Comparison of ENCODE assay signal across 8 cellular contexts in genomic region chr21:44297525-44298290, GRCh38. TPM values are rescaled to one million over a fixed set of nuclear protein-coding genes. Genes with fewer than 3 reads are reported as not detected.
DNase-seq lines count a peak whose midpoint lies in the region; ATAC-seq, FAIRE-seq and TF ChIP-seq lines count a peak whose summit lies in the region.

No MANE protein-coding gene starts in this region.

- peaks cover 45% of the 10 kb centered on the region for H3K4me1 Mint-ChIP-seq in activated T-cell treated with anti-CD3 and anti-CD28 coated beads, Interleukin-2, amount 50 U/mL, for 24 hours (ENCODE audit: low read depth)
- peaks cover 11 to 43% of the 10 kb centered on the region in 2 donors for H3K4me1 Mint-ChIP-seq in natural killer cell
- peaks cover 49 to 81% of the 10 kb centered on the region in 2 donors for H3K4me1 Mint-ChIP-seq in stimulated activated naive B cell treated with anti-CD40 and anti-IgM and Interleukin-4, amounts not matched to agents 10 μg/mL and 1 μg/mL and 100 μg/mL, for 72 hours

- FAIRE-seq in RCC 7860 (lab: Jason Lieb, UNC), result no peak

- H2AFZ ChIP-seq in KMS-11 (ENCODE audit: low read depth), result peak overlapping the region; percentile 48; the same call in 1 of the 2 replicates

- intact Hi-C loops in esophagus muscularis mucosa (cut with DNase I), result loop anchor here (2.0 to 5.0 kb wide), 2 partner anchors 39 to 285 kb away; partner anchors contain the start of gene TRAPPC10
- intact Hi-C loops in natural killer cell (cut with micrococcal nuclease), result no loop called here

- H3K4me3 Mint-ChIP-seq in activated T-cell treated with anti-CD3 and anti-CD28 coated beads, Interleukin-2, amount 50 U/mL, for 24 hours, result peak overlapping the region; percentile 29
- peak overlapping the region; percentile 78 for H3K4me3 Mint-ChIP-seq in natural killer cell
- peak overlapping the region; percentile 57 to 62 for H3K4me3 Mint-ChIP-seq in stimulated activated naive B cell treated with anti-CD40 and anti-IgM and Interleukin-4, amounts not matched to agents 10 μg/mL and 1 μg/mL and 100 μg/mL, for 72 hours

- no peak for TF ChIP-seq POLR2A in esophagus muscularis mucosa (IDR thresholded peaks at IDR 0.05; ENCODE audit: low read depth)

- peak overlapping the region; percentile 67 for H3K27ac Mint-ChIP-seq in activated T-cell treated with anti-CD3 and anti-CD28 coated beads, Interleukin-2, amount 50 U/mL, for 24 hours
- peak overlapping the region; percentile 38 to 73 for H3K27ac Mint-ChIP-seq in natural killer cell
- H3K27ac Mint-ChIP-seq in stimulated activated naive B cell treated with anti-CD40 and anti-IgM and Interleukin-4, amounts not matched to agents 10 μg/mL and 1 μg/mL and 100 μg/mL, for 72 hours, result peak overlapping the region; percentile 77

- peak; percentile 81 for TF ChIP-seq CTCF in KMS-11 (conservative IDR thresholded peaks at IDR 0.05; ENCODE audit: low read depth, low read length)
- peak; percentile 63 to 77 (median 73) for TF ChIP-seq CTCF in esophagus muscularis mucosa (IDR thresholded peaks at IDR 0.05)
- peak; percentile 75 for TF ChIP-seq CTCF in natural killer cell (IDR thresholded peaks at IDR 0.05)

- H3K4me2 ChIP-seq in KMS-11, result peak overlapping the region; percentile 40

- ATAC-seq in natural killer cell (peak; percentile 58 to 65 (median 60)), GM19395 (IDR thresholded peaks at IDR 0.05; ENCODE audit: unreplicated experiment) (no peak)
- ATAC-seq in stimulated activated naive B cell treated with anti-CD40 and anti-IgM and Interleukin-4, amounts not matched to agents 10 μg/mL and 1 μg/mL and 100 μg/mL, for 72 hours (replicated peaks), result peak; percentile 49 to 50

- H3K36me3 ChIP-seq in KMS-11 (ENCODE audit: insufficient read depth) (no peaks in the 10 kb centered on the region), esophagus muscularis mucosa (no peaks in the 10 kb centered on the region)

- no peaks in the 10 kb centered on the region for H3K9me3 Mint-ChIP-seq in activated T-cell treated with anti-CD3 and anti-CD28 coated beads, Interleukin-2, amount 50 U/mL, for 24 hours
- H3K9me3 Mint-ChIP-seq in natural killer cell, result no peaks in the 10 kb centered on the region
- H3K9me3 Mint-ChIP-seq in stimulated activated naive B cell treated with anti-CD40 and anti-IgM and Interleukin-4, amounts not matched to agents 10 μg/mL and 1 μg/mL and 100 μg/mL, for 72 hours, result no peaks in the 10 kb centered on the region

- no peaks in the 10 kb centered on the region for H3K9me3 ChIP-seq in esophagus muscularis mucosa

- H3K4me3 ChIP-seq in KMS-11 (IDR thresholded peaks at IDR 0.05; ENCODE audit: insufficient read depth, low read depth, low read length) (no peak overlapping the region), esophagus muscularis mucosa (no peak overlapping the region)

- TF ChIP-seq EP300 in esophagus muscularis mucosa (IDR thresholded peaks at IDR 0.05), result no peak

- H3K27ac ChIP-seq in KMS-11 (peak overlapping the region; percentile 88), esophagus muscularis mucosa (replicated peaks in 1 of 4) (no peak overlapping the region)

- peaks cover 3% of the 10 kb centered on the region; the same call in 1 of the 2 replicates for H3K27me3 ChIP-seq in KMS-11 (ENCODE audit: insufficient read depth, low read depth)
- H3K27me3 ChIP-seq in esophagus muscularis mucosa, result peaks cover 0 to 45% (median 0%) of the 10 kb centered on the region in 4 donors

- H4K20me1 ChIP-seq in KMS-11 (ENCODE audit: insufficient read depth), result no peaks in the 10 kb centered on the region

- no peaks in the 10 kb centered on the region for H3K27me3 Mint-ChIP-seq in activated T-cell treated with anti-CD3 and anti-CD28 coated beads, Interleukin-2, amount 50 U/mL, for 24 hours
- H3K27me3 Mint-ChIP-seq in natural killer cell (ENCODE audit: low read depth in 2 of 2), result no peaks in the 10 kb centered on the region
- H3K27me3 Mint-ChIP-seq in stimulated activated naive B cell treated with anti-CD40 and anti-IgM and Interleukin-4, amounts not matched to agents 10 μg/mL and 1 μg/mL and 100 μg/mL, for 72 hours, result no peaks in the 10 kb centered on the region

- peaks cover 52% of the 10 kb centered on the region for H3K4me1 ChIP-seq in KMS-11 (ENCODE audit: low read depth, poor library complexity, severe bottlenecking)
- H3K4me1 ChIP-seq in esophagus muscularis mucosa, result peaks cover 44 to 67% (median 59%) of the 10 kb centered on the region in 4 donors

- H3K36me3 Mint-ChIP-seq in activated T-cell treated with anti-CD3 and anti-CD28 coated beads, Interleukin-2, amount 50 U/mL, for 24 hours (ENCODE audit: low read depth), result peaks cover 12% of the 10 kb centered on the region
- H3K36me3 Mint-ChIP-seq in natural killer cell, result no peaks in the 10 kb centered on the region
- peaks cover 0 to 6% of the 10 kb centered on the region in 2 donors for H3K36me3 Mint-ChIP-seq in stimulated activated naive B cell treated with anti-CD40 and anti-IgM and Interleukin-4, amounts not matched to agents 10 μg/mL and 1 μg/mL and 100 μg/mL, for 72 hours

- WGBS in esophagus muscularis mucosa, result 31% methylated on average over 21 of the region's 22 CpGs

- H3K79me2 ChIP-seq in KMS-11 (ENCODE audit: insufficient read depth, low read depth), result peaks cover 25% of the 10 kb centered on the region

- H3K9ac ChIP-seq in KMS-11, result peak overlapping the region; percentile 29; the same call in 1 of the 2 replicates

- DNase-seq in DMS53 (lab: John Stamatoyannopoulos, UW) (peak; percentile 88), RCC 7860 (ENCODE audit: low spot score) (peak; percentile 71), esophagus muscularis mucosa (ENCODE audit: extremely low spot score) (peak; percentile 95), natural killer cell (peak; percentile 62)
- peak; percentile 84 for DNase-seq in activated T-cell treated with anti-CD3 and anti-CD28 coated beads, Interleukin-2, amount 50 U/mL, for 24 hours
- peak; percentile 76 for DNase-seq in stimulated activated naive B cell treated with anti-CD40 and anti-IgM and Interleukin-4, amounts not matched to agents 10 μg/mL and 1 μg/mL and 100 μg/mL, for 72 hours

RNA-seq across cellular contexts. Expression of gene PFKL, which starts 2.1 kb away (rescaled TPM):
- total RNA-seq in esophagus muscularis mucosa (100 to 1,000 TPM in 1 of 4 donors, 10 to 100 TPM in 3; 61.5 to 109 (median 83.4) TPM), natural killer cell (10 to 100 TPM; 89.7 to 91.3 (median 89.9) TPM)

RNA-seq across cellular contexts. Expression of gene AIRE, which starts 12.0 kb away (rescaled TPM):
- not detected for total RNA-seq in esophagus muscularis mucosa
- total RNA-seq in natural killer cell, result not detected

RNA-seq across cellular contexts. Expression of gene DNMT3L, which starts 36.0 kb away (rescaled TPM):
- total RNA-seq in esophagus muscularis mucosa (not detected), natural killer cell (not detected)

RNA-seq across cellular contexts. Expression of gene CFAP410, which starts 41.5 kb away (rescaled TPM):
- total RNA-seq in esophagus muscularis mucosa (10 to 100 TPM; 26.6 to 43.5 (median 32.3) TPM), natural killer cell (10 to 100 TPM; 43.6 to 47.4 (median 46.7) TPM)

RNA-seq across cellular contexts. Expression of gene TRPM2, which starts 55.7 kb away (rescaled TPM):
- 1 to 10 TPM; 1.6 to 3.5 (median 2.7) TPM for total RNA-seq in esophagus muscularis mucosa
- total RNA-seq in natural killer cell, result 10 to 100 TPM; 21.7 to 70.5 (median 25.2) TPM
